In genomic region chr14:105860615-105861580, GRCh38 we compare ENCODE assay signal across 12 cellular contexts.
DNase-seq lines count a peak whose midpoint lies in the region; ATAC-seq, FAIRE-seq and TF ChIP-seq lines count a peak whose summit lies in the region.
"Had no signal": no experiment of that assay in that cellular context is flagged by ENCODE, and none has a peak within 500 bp of the region (broad histone marks: within the 10 kb centered on the region; RNA-seq: fewer than 3 reads in every experiment).

No MANE protein-coding gene starts in this region.

- TF ChIP-seq POLR2A in sigmoid colon (IDR thresholded peaks at IDR 0.05): no peak

- peak; percentile 40 for FAIRE-seq in bronchial epithelial cell (lab: Jason Lieb, UNC)
- FAIRE-seq in urothelium cell line (lab: Jason Lieb, UNC): no peak

- H3F3A ChIP-seq in OCI-LY1 (ENCODE audit: insufficient read depth, low read length): peaks cover 12% of the 10 kb centered on the region

- intact Hi-C loops in sigmoid colon (cut with DNase I): no loop called here

- H3K27ac ChIP-seq in OCI-LY1 (ENCODE audit: low read depth, low read length, poor library complexity, severe bottlenecking): peak overlapping the region; percentile 100
- no peak overlapping the region for H3K27ac ChIP-seq in sigmoid colon
- H3K27ac ChIP-seq: parathyroid adenoma had no signal

- H3K4me3 ChIP-seq in GM12865 (ENCODE audit: low read depth, low read length): peak overlapping the region; percentile 78
- H3K4me3 ChIP-seq in OCI-LY1 (ENCODE audit: low read depth, low read length, poor library complexity, severe bottlenecking): peak overlapping the region; percentile 82
- no peak overlapping the region for H3K4me3 ChIP-seq in bronchial epithelial cell (ENCODE audit: low read depth, low read length)
- H3K4me3 ChIP-seq in sigmoid colon: no peak overlapping the region

- H3K27me3 ChIP-seq in OCI-LY1 (ENCODE audit: insufficient read depth, low read length): no peaks in the 10 kb centered on the region
- no peaks in the 10 kb centered on the region for H3K27me3 ChIP-seq in bronchial epithelial cell (ENCODE audit: control insufficient read depth, insufficient read depth, low read length)
- peaks cover 0 to 3% (median 0%) of the 10 kb centered on the region in 3 donors for H3K27me3 ChIP-seq in sigmoid colon

- no peak overlapping the region for H2AFZ ChIP-seq in OCI-LY1 (ENCODE audit: low read length)
- H2AFZ ChIP-seq: parathyroid adenoma had no signal

- peak overlapping the region; percentile 99 for H3K9ac ChIP-seq in OCI-LY1 (ENCODE audit: low read length)
- H3K9ac ChIP-seq: parathyroid adenoma had no signal

- H3K36me3 ChIP-seq in OCI-LY1 (ENCODE audit: insufficient read depth, low read length): peaks cover 42% of the 10 kb centered on the region
- H3K36me3 ChIP-seq in bronchial epithelial cell (ENCODE audit: control insufficient read depth, insufficient read depth, low read length): no peaks in the 10 kb centered on the region
- H3K36me3 ChIP-seq in sigmoid colon: no peaks in the 10 kb centered on the region

- no peaks in the 10 kb centered on the region for H3K9me2 ChIP-seq in OCI-LY1 (ENCODE audit: low read depth, low read length)

- ATAC-seq in GM21825 (IDR thresholded peaks at IDR 0.05; ENCODE audit: unreplicated experiment): no peak
- no peak for ATAC-seq in HG02610 (IDR thresholded peaks at IDR 0.05; ENCODE audit: unreplicated experiment)

- WGBS in sigmoid colon, 2 donors: 54 to 85% methylated on average over 22 of the region's 22 CpGs

- DNase-seq in GM12865 (ENCODE audit: low read depth) (peak; percentile 70), bronchial epithelial cell (ENCODE audit: low read depth) (no peak), sigmoid colon (peak; percentile 40), urothelium cell line (ENCODE audit: low spot score) (no peak), NCI-H1417 treated with DMSO at 0.1 percent for 48 hours (lab: John Stamatoyannopoulos, UW) (no peak)
- DNase-seq: DMS53, NCI-H446, SW 1271 had no signal

- H4K20me1 ChIP-seq in OCI-LY1 (ENCODE audit: insufficient read depth, low read length): no peaks in the 10 kb centered on the region

- TF ChIP-seq CTCF in GM12865 (IDR thresholded peaks at IDR 0.05; ENCODE audit: insufficient read depth, low read depth, low read length, missing control alignments) (no peak), OCI-LY1 (IDR thresholded peaks at IDR 0.05; ENCODE audit: low read length) (no peak), bronchial epithelial cell (IDR thresholded peaks at IDR 0.05; ENCODE audit: insufficient read depth, low read length, severe bottlenecking) (no peak), sigmoid colon (IDR thresholded peaks at IDR 0.05) (no peak)

- H3K9me3 ChIP-seq in OCI-LY1 (ENCODE audit: low read length) (no peaks in the 10 kb centered on the region), sigmoid colon (no peaks in the 10 kb centered on the region)

- peaks cover 6% of the 10 kb centered on the region for H3K79me2 ChIP-seq in OCI-LY1 (ENCODE audit: insufficient read depth, low read length)
- H3K79me2 ChIP-seq: parathyroid adenoma had no signal

- H3K4me2 ChIP-seq in OCI-LY1 (ENCODE audit: low read length): peak overlapping the region; percentile 73

- no peak for TF ChIP-seq EP300 in sigmoid colon (IDR thresholded peaks at IDR 0.05)

- H3K4me1 ChIP-seq in OCI-LY1 (ENCODE audit: insufficient read depth, low read length, severe bottlenecking) (peaks cover 31% of the 10 kb centered on the region), sigmoid colon (no peaks in the 10 kb centered on the region)
- H3K4me1 ChIP-seq: parathyroid adenoma had no signal

Comparison
In these comparisons a context has a peak if more than half of its experiments do, and no peak if none do; other contexts are left out.
1. DNase-seq: peak in GM12865 (single experiment) and sigmoid colon (single experiment); none in bronchial epithelial cell (single experiment), urothelium cell line (single experiment) and NCI-H1417 treated with DMSO at 0.1 percent for 48 hours (single experiment).
2. H3K4me3 ChIP-seq: peak in GM12865 (single experiment) and OCI-LY1 (single experiment); none in bronchial epithelial cell (single experiment) and sigmoid colon (0 of 4).